In genomic region chr18:24514439-24514838, GRCh38 we compare ENCODE assay signal across 8 cellular contexts. TPM values are rescaled to one million over a fixed set of nuclear protein-coding genes. Genes with fewer than 3 reads are reported as not detected.
DNase-seq lines count a peak whose midpoint lies in the region; ATAC-seq and TF ChIP-seq lines count a peak whose summit lies in the region.

No MANE protein-coding gene starts in this region.

- no peaks in the 10 kb centered on the region for H4K20me1 ChIP-seq in PC-9 (ENCODE audit: insufficient read depth)

- H3F3A ChIP-seq in PC-9 (ENCODE audit: insufficient read depth, low read depth), result no peaks in the 10 kb centered on the region

- peak; percentile 68 for TF ChIP-seq CTCF in GM12865 (IDR thresholded peaks at IDR 0.05; ENCODE audit: insufficient read depth, low read depth, low read length, missing control alignments)
- TF ChIP-seq CTCF in PC-9 (conservative IDR thresholded peaks at IDR 0.05), result peak; percentile 69
- TF ChIP-seq CTCF in fibroblast of pulmonary artery (IDR thresholded peaks at IDR 0.05; ENCODE audit: low read length, missing control alignments), result peak; percentile 53
- peak; percentile 23 for TF ChIP-seq CTCF in thoracic aorta (IDR thresholded peaks at IDR 0.05)

- H3K79me2 ChIP-seq in PC-9 (ENCODE audit: low read depth), result no peaks in the 10 kb centered on the region

- no peak overlapping the region for H3K4me2 ChIP-seq in PC-9

- CTCF ChIA-PET in PC-9 (lab: Charles Lee), result no interaction called here

- H3K9me3 ChIP-seq in PC-9 (ENCODE audit: insufficient read depth, low read depth) (no peaks in the 10 kb centered on the region), thoracic aorta (no peaks in the 10 kb centered on the region)

- intact Hi-C loops in PC-9 (cut with micrococcal nuclease; ENCODE audit: unreplicated experiment), result no loop called here

- H3K4me1 ChIP-seq in PC-9 (replicated peaks; ENCODE audit: insufficient read depth) (no peaks in the 10 kb centered on the region), thoracic aorta (ENCODE audit: control insufficient read depth in 1 of 2, low read depth in 2 of 2) (no peaks in the 10 kb centered on the region)

- H3K9me2 ChIP-seq in PC-9 (ENCODE audit: insufficient read depth), result no peaks in the 10 kb centered on the region

- peak; percentile 82 for DNase-seq in A172 (ENCODE audit: low spot score)
- peak; percentile 61 for DNase-seq in GM12865 (ENCODE audit: low read depth)
- DNase-seq in PC-9, result peak in 1 of 2 experiments; percentile 48
- DNase-seq in fibroblast of pulmonary artery (ENCODE audit: low read depth), result peak; percentile 57
- DNase-seq in thoracic aorta (ENCODE audit: low spot score), result no peak
- no peak for DNase-seq in KG1 (lab: John Stamatoyannopoulos, UW)
- no peak for DNase-seq in DMS79 treated with DMSO at 0.1 percent for 48 hours (lab: John Stamatoyannopoulos, UW)

- ATAC-seq in HG02973 (IDR thresholded peaks at IDR 0.05; ENCODE audit: unreplicated experiment), result peak; percentile 77
- ATAC-seq in thoracic aorta (ENCODE audit: insufficient number of reproducible peaks, low FRiP score, low read depth), result no peak

- no peaks in the 10 kb centered on the region for H3K36me3 ChIP-seq in PC-9 (ENCODE audit: low read depth)
- H3K36me3 ChIP-seq in thoracic aorta, result no peaks in the 10 kb centered on the region

- H3K4me3 ChIP-seq in GM12865 (ENCODE audit: low read depth, low read length) (no peak overlapping the region), PC-9 (no peak overlapping the region), fibroblast of pulmonary artery (replicated peaks; ENCODE audit: low read depth, low read length) (no peak overlapping the region), thoracic aorta (no peak overlapping the region)

- POLR2A ChIA-PET in PC-9 (lab: Charles Lee; ENCODE audit: unreplicated experiment), result interaction anchor here (0.6 kb wide), 2 partner anchors 99 to 1416 kb away, joined by 3 to 4 read pairs; no protein-coding TSS in a partner anchor

- H3K27me3 ChIP-seq in PC-9 (ENCODE audit: insufficient read depth, low read depth) (no peaks in the 10 kb centered on the region), thoracic aorta (replicated peaks; ENCODE audit: insufficient read depth) (no peaks in the 10 kb centered on the region)

- no TSS peak for BruUV-seq in PC-9 (replicated peaks; lab: Mats Ljungman, UMichigan)

- H3K27ac ChIP-seq in PC-9 (no peak overlapping the region), thoracic aorta (no peak overlapping the region)

- H2AFZ ChIP-seq in PC-9, result no peak overlapping the region

RNA-seq across cellular contexts. Expression of gene HRH4, which starts 54.0 kb away (rescaled TPM):
- not detected in 2 replicates for total RNA-seq in A172 (2014; rRNA removed; shearing (Covaris generic))
- total RNA-seq in PC-9 (2021) (0.18 TPM in 1 of 2 replicates, not detected in the other), thoracic aorta (1 to 10 TPM in 1 of 2 donors, not detected in 1; 2.5 TPM)

Comparison
In these comparisons a context has a peak if more than half of its experiments do, and no peak if none do; other contexts are left out.
1. DNase-seq: peak in A172 (single experiment), GM12865 (single experiment) and fibroblast of pulmonary artery (single experiment); none in thoracic aorta (single experiment), KG1 (single experiment) and DMS79 treated with DMSO at 0.1 percent for 48 hours (single experiment).
2. Peak in every context shown above with its lines, with median percentiles within 50 percentile points of each other: CTCF ChIP-seq.